Comparison of ENCODE assay signal across 20 cellular contexts in genomic region chr3:23365066-23365465, GRCh38.
DNase-seq lines count a peak whose midpoint lies in the region; ATAC-seq lines count a peak whose summit lies in the region.
"Had no signal": no experiment of that assay in that cellular context is flagged by ENCODE, and none has a peak within 500 bp of the region (broad histone marks: within the 10 kb centered on the region; RNA-seq: fewer than 3 reads in every experiment).

No MANE protein-coding gene starts in this region.

- peak; percentile 38 for ATAC-seq in Right ventricle myocardium superior (ENCODE audit: poor library complexity)
- ATAC-seq: GM12878, HCT116, SK-N-SH treated with all-trans-retinoic acid at 6 μM for 48 hours had no signal

- intact Hi-C loops in Right ventricle myocardium superior (cut with DNase I), result no loop called here
- intact Hi-C loops in cardiac septum (cut with DNase I), result no loop called here

- DNase-seq in Right ventricle myocardium superior, result no peak
- no peak for DNase-seq in cardiac septum (ENCODE audit: low spot score)
- DNase-seq in NCI-H2029 (lab: John Stamatoyannopoulos, UW), result peak; percentile 85
- DNase-seq in fibroblast of peridontal ligament (ENCODE audit: extremely low read depth), result peak; percentile 10
- peak; percentile 68 for DNase-seq in pulmonary artery endothelial cell (ENCODE audit: low read depth, low spot score)
- no peak for DNase-seq in stimulated activated CD4-positive, alpha-beta T cell treated with anti-CD3 and anti-CD28 coated beads, Interleukin-4, amount 100 ng/mL, for 24 hours
- no peak for DNase-seq in NCI-H146 (lab: John Stamatoyannopoulos, UW)
- DNase-seq in SHP77 (lab: John Stamatoyannopoulos, UW), result no peak
- DNase-seq: CD4-positive, alpha-beta T cell; COR-L47; DND-41; GOT3; KG1; NCI-H1694 treated with DMSO at 0.1 percent for 48 hours; NCI-H2107; NCI-H446 treated with DMSO at 0.1 percent for 48 hours; NCI-H526 treated with DMSO at 0.1 percent for 48 hours had no signal

Comparison
In these comparisons a context has a peak if more than half of its experiments do, and no peak if none do; other contexts are left out.
1. DNase-seq: peak in NCI-H2029 (single experiment), fibroblast of peridontal ligament (single experiment) and pulmonary artery endothelial cell (single experiment); none in Right ventricle myocardium superior (single experiment), cardiac septum (single experiment), stimulated activated CD4-positive, alpha-beta T cell treated with anti-CD3 and anti-CD28 coated beads, Interleukin-4, amount 100 ng/mL, for 24 hours (single experiment), NCI-H146 (single experiment) and SHP77 (0 of 2).